14 cellular contexts compared by ENCODE assay signal in genomic region chr6:139409026-139409425, GRCh38. TPM values are rescaled to one million over a fixed set of nuclear protein-coding genes. Genes with fewer than 3 reads are reported as not detected.
DNase-seq lines count a peak whose midpoint lies in the region; ATAC-seq, FAIRE-seq and TF ChIP-seq lines count a peak whose summit lies in the region.
"Had no signal": no experiment of that assay in that cellular context is flagged by ENCODE, and none has a peak within 500 bp of the region (broad histone marks: within the 10 kb centered on the region; RNA-seq: fewer than 3 reads in every experiment).

No MANE protein-coding gene starts in this region.

- TF ChIP-seq CTCF in H9 (conservative IDR thresholded peaks at IDR 0.05) (no peak), bronchial epithelial cell (IDR thresholded peaks at IDR 0.05; ENCODE audit: insufficient read depth, low read length, severe bottlenecking) (no peak), tibial artery (IDR thresholded peaks at IDR 0.05) (no peak)

- FAIRE-seq in bronchial epithelial cell (lab: Jason Lieb, UNC) (no peak), frontal cortex (lab: Jason Lieb, UNC) (no peak)
- FAIRE-seq: A549, GM12891 had no signal

- no peak overlapping the region for H4K91ac ChIP-seq in H9 (ENCODE audit: insufficient read length, low read depth, low read length)
- peak overlapping the region; percentile 34 for H4K91ac ChIP-seq in mesenchymal stem cell (ENCODE audit: low read length)

- DNase-seq in A172 (ENCODE audit: low spot score) (peak; percentile 65), H9 (no peak), bronchial epithelial cell (ENCODE audit: low read depth) (peak; percentile 50), mesenchymal stem cell (no peak), tibial artery (no peak), frontal cortex (ENCODE audit: low spot score in 2 of 2) (no peak)
- DNase-seq in natural killer cell treated with Interleukin-12 subunit alpha and Interleukin-12 subunit beta and Interleukin-15 and Interleukin-18, amount 100 ng/mL, for 72 hours (ENCODE audit: low spot score) = no peak
- DNase-seq: activated CD8-positive, alpha-beta T cell treated with anti-CD3 and anti-CD28 coated beads for 36 hours; activated effector memory CD4-positive, alpha-beta T cell treated with anti-CD3 and anti-CD28 coated beads, Interleukin-2, amount 50 U/mL, for 16 hours; MM.1S had no signal

- no peak overlapping the region for H3K4me3 ChIP-seq in bronchial epithelial cell (ENCODE audit: low read depth, low read length)
- H3K4me3 ChIP-seq in mesenchymal stem cell (ENCODE audit: insufficient read depth in 1 of 2, low read depth in 1 of 2, low read length in 2 of 2) = no peak overlapping the region
- H3K4me3 ChIP-seq in tibial artery = no peak overlapping the region
- H3K4me3 ChIP-seq: A549, hepatocyte had no signal

- H3K9ac ChIP-seq in H9 (ENCODE audit: extremely low read depth, insufficient read length, low read length) = no peak overlapping the region
- no peak overlapping the region for H3K9ac ChIP-seq in mesenchymal stem cell (ENCODE audit: low read length)

- H3T11ph ChIP-seq in H9 (ENCODE audit: low read length) = no peak overlapping the region

- no peak overlapping the region for H3K4me3 Mint-ChIP-seq in H9
- H3K4me3 Mint-ChIP-seq in natural killer cell treated with Interleukin-12 subunit alpha and Interleukin-12 subunit beta and Interleukin-15 and Interleukin-18, amount 100 ng/mL, for 72 hours = no peak overlapping the region
- H3K4me3 Mint-ChIP-seq: activated CD8-positive, alpha-beta T cell treated with anti-CD3 and anti-CD28 coated beads for 36 hours had no signal

- H3K27me3 ChIP-seq in H9 (ENCODE audit: insufficient read depth, low read length) = no peaks in the 10 kb centered on the region
- no peaks in the 10 kb centered on the region for H3K27me3 ChIP-seq in bronchial epithelial cell (ENCODE audit: control insufficient read depth, insufficient read depth, low read length)
- H3K27me3 ChIP-seq in mesenchymal stem cell (ENCODE audit: control insufficient read depth in 1 of 2, insufficient read depth in 1 of 2, low read length in 2 of 2) = no peaks in the 10 kb centered on the region
- no peaks in the 10 kb centered on the region for H3K27me3 ChIP-seq in tibial artery
- H3K27me3 ChIP-seq: hepatocyte had no signal

- H3K4ac ChIP-seq in H9 (ENCODE audit: low read depth, low read length) (no peak overlapping the region), mesenchymal stem cell (ENCODE audit: low read depth in 1 of 2, low read length in 2 of 2) (peak overlapping the region in 1 of 2 experiments; percentile 58)

- H2BK15ac ChIP-seq in H9 (ENCODE audit: low read depth, low read length) (no peak overlapping the region), mesenchymal stem cell (ENCODE audit: low read depth, poor library complexity, severe bottlenecking) (no peak overlapping the region)

- H3K36me3 Mint-ChIP-seq in H9 (ENCODE audit: insufficient read depth in 1 of 3, low read depth in 3 of 3) = no peaks in the 10 kb centered on the region
- H3K36me3 Mint-ChIP-seq in natural killer cell treated with Interleukin-12 subunit alpha and Interleukin-12 subunit beta and Interleukin-15 and Interleukin-18, amount 100 ng/mL, for 72 hours = no peaks in the 10 kb centered on the region

- H3K27ac ChIP-seq in H9 (ENCODE audit: insufficient read length, low read depth, low read length) (no peak overlapping the region), mesenchymal stem cell (ENCODE audit: low read length, poor library complexity, severe bottlenecking) (peak overlapping the region; percentile 77), tibial artery (no peak overlapping the region)
- H3K27ac ChIP-seq: A549, hepatocyte had no signal

- WGBS in H9 (ENCODE audit: extremely low coverage, insufficient read length, low lambda C conversion rate) = no CpG with 5 or more reads among the region's 4 CpGs
- WGBS in mesenchymal stem cell = 76% methylated on average over 4 of the region's 4 CpGs

- H4K8ac ChIP-seq in H9 (replicated peaks; ENCODE audit: insufficient read length, low read depth, low read length) (no peak overlapping the region), mesenchymal stem cell (ENCODE audit: low read length) (no peak overlapping the region)

- H2BK5ac ChIP-seq in H9 (ENCODE audit: insufficient read length, low read length) (no peak overlapping the region), mesenchymal stem cell (ENCODE audit: low read depth, low read length, poor library complexity, severe bottlenecking) (peak overlapping the region; percentile 25)

- H3K23me2 ChIP-seq in H9 (ENCODE audit: insufficient read length, low read depth, low read length, poor library complexity, severe bottlenecking) = no peaks in the 10 kb centered on the region

- H3K4me1 ChIP-seq in H9 (ENCODE audit: insufficient read depth, low read length) = no peaks in the 10 kb centered on the region
- H3K4me1 ChIP-seq in mesenchymal stem cell (ENCODE audit: control insufficient read depth, insufficient read depth, low read depth, low read length) = peaks cover 7% of the 10 kb centered on the region
- H3K4me1 ChIP-seq in tibial artery = peaks cover 0 to 16% (median 0%) of the 10 kb centered on the region in 4 donors

- H3K9me3 ChIP-seq in H9 (ENCODE audit: control insufficient read depth, low read depth, low read length) (no peaks in the 10 kb centered on the region), mesenchymal stem cell (ENCODE audit: control insufficient read depth, low read length) (no peaks in the 10 kb centered on the region), tibial artery (no peaks in the 10 kb centered on the region)
- H3K9me3 ChIP-seq: A549 had no signal

- peak overlapping the region in 1 of 3 experiments; percentile 28; a peak in 1 of 7 replicates for H3K27ac Mint-ChIP-seq in H9
- H3K27ac Mint-ChIP-seq in natural killer cell treated with Interleukin-12 subunit alpha and Interleukin-12 subunit beta and Interleukin-15 and Interleukin-18, amount 100 ng/mL, for 72 hours = no peak overlapping the region
- H3K27ac Mint-ChIP-seq: activated CD8-positive, alpha-beta T cell treated with anti-CD3 and anti-CD28 coated beads for 36 hours had no signal

- no peak overlapping the region for H2BK12ac ChIP-seq in H9 (ENCODE audit: insufficient read length, low read depth, low read length)
- peak overlapping the region in 1 of 2 experiments; percentile 78 for H2BK12ac ChIP-seq in mesenchymal stem cell (ENCODE audit: low read length in 2 of 2)

- no peaks in the 10 kb centered on the region; the same call in 1 of the 2 replicates for H3K27me3 Mint-ChIP-seq in H9 (ENCODE audit: low read depth)
- H3K27me3 Mint-ChIP-seq in natural killer cell treated with Interleukin-12 subunit alpha and Interleukin-12 subunit beta and Interleukin-15 and Interleukin-18, amount 100 ng/mL, for 72 hours = no peaks in the 10 kb centered on the region

- H3K36me3 ChIP-seq in bronchial epithelial cell (ENCODE audit: control insufficient read depth, insufficient read depth, low read length) (no peaks in the 10 kb centered on the region), mesenchymal stem cell (ENCODE audit: control insufficient read depth in 1 of 2, insufficient read depth in 2 of 2, low read depth in 1 of 2, low read length in 2 of 2) (no peaks in the 10 kb centered on the region), tibial artery (no peaks in the 10 kb centered on the region)

- no peaks in the 10 kb centered on the region for H4K20me1 ChIP-seq in H9 (ENCODE audit: control insufficient read depth, insufficient read depth, insufficient read length)

- intact Hi-C loops in tibial artery (cut with DNase I; ENCODE audit: low total_unique reads) = no loop called here

- H2AK5ac ChIP-seq in H9 (ENCODE audit: insufficient read length, low read length) (no peak overlapping the region), mesenchymal stem cell (ENCODE audit: low read length, severe bottlenecking) (peak overlapping the region; percentile 97)

- H2AFZ ChIP-seq in H9 (ENCODE audit: low read length) (peak overlapping the region; percentile 33), mesenchymal stem cell (ENCODE audit: low read depth, low read length) (no peak overlapping the region)
- H2AFZ ChIP-seq: hepatocyte had no signal

- peaks cover 6 to 8% of the 10 kb centered on the region in 2 experiments; a peak in 3 of 4 replicates for H3K4me1 Mint-ChIP-seq in H9
- no peaks in the 10 kb centered on the region for H3K4me1 Mint-ChIP-seq in natural killer cell treated with Interleukin-12 subunit alpha and Interleukin-12 subunit beta and Interleukin-15 and Interleukin-18, amount 100 ng/mL, for 72 hours (ENCODE audit: low read depth in 2 of 2)

- H4K5ac ChIP-seq in H9 (ENCODE audit: insufficient read length, low read depth, low read length) = no peak overlapping the region

- H3K79me2 ChIP-seq in H9 (ENCODE audit: insufficient read depth, low read length) = no peaks in the 10 kb centered on the region
- H3K79me2 ChIP-seq: hepatocyte had no signal

- no peaks in the 10 kb centered on the region for H3K79me1 ChIP-seq in H9 (ENCODE audit: insufficient read depth, low read depth, low read length, poor library complexity, severe bottlenecking)
- H3K79me1 ChIP-seq in mesenchymal stem cell (replicated peaks; ENCODE audit: low read length, poor library complexity, severe bottlenecking) = no peaks in the 10 kb centered on the region

- H3K18ac ChIP-seq in H9 (ENCODE audit: insufficient read length, low read depth, low read length) (no peak overlapping the region), mesenchymal stem cell (ENCODE audit: low read depth in 1 of 2, low read length in 2 of 2) (peak overlapping the region in 1 of 2 experiments; percentile 66)

- H2BK120ac ChIP-seq in H9 (ENCODE audit: low read depth, low read length, poor library complexity, severe bottlenecking) (no peak overlapping the region), mesenchymal stem cell (ENCODE audit: low read depth, low read length) (no peak overlapping the region)

- H3K9me3 Mint-ChIP-seq in H9 = no peaks in the 10 kb centered on the region
- no peaks in the 10 kb centered on the region for H3K9me3 Mint-ChIP-seq in natural killer cell treated with Interleukin-12 subunit alpha and Interleukin-12 subunit beta and Interleukin-15 and Interleukin-18, amount 100 ng/mL, for 72 hours
- H3K9me3 Mint-ChIP-seq: activated CD8-positive, alpha-beta T cell treated with anti-CD3 and anti-CD28 coated beads for 36 hours had no signal

- no peak overlapping the region for H3K56ac ChIP-seq in H9 (ENCODE audit: insufficient read length, low read depth, low read length)

- H3K4me2 ChIP-seq in H9 (ENCODE audit: insufficient read depth, insufficient read length, low read length) (no peak overlapping the region), mesenchymal stem cell (ENCODE audit: low read length, poor library complexity, severe bottlenecking) (no peak overlapping the region)
- H3K4me2 ChIP-seq: A549, hepatocyte had no signal

- H3K23ac ChIP-seq in H9 (ENCODE audit: insufficient read length, low read depth, low read length) (no peak overlapping the region), mesenchymal stem cell (ENCODE audit: low read length in 2 of 2) (no peak overlapping the region)

- H2BK20ac ChIP-seq in H9 (ENCODE audit: low read depth, low read length, poor library complexity, severe bottlenecking) = no peak overlapping the region

- H3K14ac ChIP-seq in H9 (ENCODE audit: insufficient read depth, low read length) = no peak overlapping the region
- H3K14ac ChIP-seq in mesenchymal stem cell (ENCODE audit: low read length in 2 of 2) = peak overlapping the region in 1 of 2 experiments; percentile 71

- ATAC-seq in GM19452 (IDR thresholded peaks at IDR 0.05; ENCODE audit: unreplicated experiment) = no peak
- ATAC-seq in natural killer cell treated with Interleukin-12 subunit alpha and Interleukin-12 subunit beta and Interleukin-15 and Interleukin-18, amount 100 ng/mL, for 72 hours = no peak
- ATAC-seq: A549; activated CD8-positive, alpha-beta T cell treated with anti-CD3 and anti-CD28 coated beads for 36 hours had no signal

RNA-seq across cellular contexts. Expression of gene CITED2, which starts 34.6 kb away (rescaled TPM):
- total RNA-seq in A172 (2014; rRNA removed; shearing (Covaris generic)) = 140 and 169 TPM in 2 replicates
- total RNA-seq in H9 (2021) (107 and 110 TPM in 2 replicates), bronchial epithelial cell (10.3 and 12.3 TPM in 2 replicates), frontal cortex (36.3 TPM)
- polyA plus RNA-seq in mesenchymal stem cell (2013, experiment 1 of 2) = 334 TPM
- polyA plus RNA-seq in mesenchymal stem cell (2013, experiment 2 of 2) = 337 TPM
- 10 to 100 TPM; 39.0 to 53.5 TPM for total RNA-seq in natural killer cell treated with Interleukin-12 subunit alpha and Interleukin-12 subunit beta and Interleukin-15 and Interleukin-18, amount 100 ng/mL, for 72 hours

Comparison
In these comparisons a context has a peak if more than half of its experiments do, and no peak if none do; other contexts are left out.
1. DNase-seq: peak in A172 (single experiment) and bronchial epithelial cell (single experiment); none in H9 (single experiment), mesenchymal stem cell (single experiment), natural killer cell treated with Interleukin-12 subunit alpha and Interleukin-12 subunit beta and Interleukin-15 and Interleukin-18, amount 100 ng/mL, for 72 hours (single experiment), tibial artery (0 of 2) and frontal cortex (0 of 2).